8 cellular contexts compared by ENCODE assay signal in the genomic region with DNA sequence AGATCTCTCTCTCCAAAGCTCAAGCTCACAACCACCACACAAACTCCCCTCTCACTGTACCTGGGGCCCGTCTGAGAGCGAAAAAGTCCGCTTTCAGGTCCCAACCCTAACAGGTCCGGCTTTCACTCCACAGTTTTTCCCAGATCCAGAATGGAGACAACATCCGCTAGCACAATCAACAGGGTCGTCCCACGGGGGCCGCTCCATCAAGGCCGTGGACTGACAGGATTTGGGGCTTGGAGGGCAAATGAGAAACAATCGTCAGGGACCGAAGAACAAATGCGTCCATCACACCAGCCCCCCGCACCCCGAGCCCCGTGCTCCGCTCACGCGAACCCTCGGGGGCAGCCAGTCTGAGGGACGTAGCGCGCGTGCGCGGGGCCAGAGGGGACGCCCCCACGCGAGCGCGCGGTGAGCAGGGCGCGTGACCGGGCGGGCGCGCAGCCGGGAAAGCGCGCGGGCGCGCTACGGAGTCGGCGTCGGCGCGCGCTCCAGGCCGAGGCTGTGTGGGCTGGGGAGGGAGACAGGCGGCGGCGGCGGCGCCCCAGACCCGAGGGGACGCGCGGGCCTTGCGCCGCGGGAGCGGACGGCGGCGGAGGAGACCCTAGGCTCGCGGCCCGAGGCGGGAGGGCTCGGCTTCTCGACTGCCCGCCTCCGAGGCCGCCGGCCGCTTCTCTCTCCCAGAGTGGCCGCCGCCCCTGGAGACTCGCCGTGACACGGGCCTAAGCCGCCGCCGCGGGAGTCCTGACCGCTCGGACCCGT. TPM values are rescaled to one million over a fixed set of nuclear protein-coding genes. Genes with fewer than 3 reads are reported as not detected.
A peak's percentile ranks its signal among the peaks of the same experiment; 100 is the strongest.
DNase-seq lines count a peak whose midpoint lies in the region; ATAC-seq and TF ChIP-seq lines count a peak whose summit lies in the region.

Gene SLK, plus strand, starts transcription at position 470 of the 762 bp plus-strand sequence. CDS start 606 bp downstream, outside the sequence.

- peak within 1 kb of the TSS; percentile 97 for H3K27ac Mint-ChIP-seq in T-helper 17 cell

- H3K27ac ChIP-seq in left ventricle myocardium inferior (replicated peaks) (peak within 1 kb of the TSS; percentile 98), psoas muscle (peak within 1 kb of the TSS; percentile 95)

- H3K4me1 ChIP-seq in left ventricle myocardium inferior (peaks cover 56% of the 10 kb centered on the region), psoas muscle (peaks cover 26% of the 10 kb centered on the region)

- intact Hi-C loops in left ventricle myocardium inferior (cut with micrococcal nuclease) = loop anchor here (10.0 kb wide), 1 partner anchor 82 kb away; no protein-coding TSS in a partner anchor
- intact Hi-C loops in psoas muscle (cut with DNase I) = loop anchor here (5.0 kb wide), 2 partner anchors 75 to 155 kb away; partner anchors contain the start of gene SFR1 (in 1 of the 2)

- WGBS in psoas muscle, 3 donors = 0 to 1% (median 1%) methylated on average over 43 to 90 of the region's 90 CpGs

- ATAC-seq in HG02571 (IDR thresholded peaks at IDR 0.05; ENCODE audit: unreplicated experiment) (peak; percentile 67), T-helper 17 cell (peak; percentile 88), psoas muscle (peak; percentile 96 to 98 (median 98))

- H3K9me3 ChIP-seq in T-helper 17 cell (ENCODE audit: control insufficient read depth, low read length, poor library complexity, severe bottlenecking) (no peaks in the 10 kb centered on the region), left ventricle myocardium inferior (replicated peaks) (no peaks in the 10 kb centered on the region), psoas muscle (no peaks in the 10 kb centered on the region)

- H3K27me3 Mint-ChIP-seq in T-helper 17 cell = no peaks in the 10 kb centered on the region

- TF ChIP-seq CTCF in GM12865 (IDR thresholded peaks at IDR 0.05; ENCODE audit: insufficient read depth, low read depth, low read length, missing control alignments) (no peak), left ventricle myocardium inferior (IDR thresholded peaks at IDR 0.05; ENCODE audit: borderline replicate concordance) (no peak), psoas muscle (IDR thresholded peaks at IDR 0.05) (no peak)

- peak within 1 kb of the TSS; percentile 99 for H3K4me3 Mint-ChIP-seq in T-helper 17 cell

- H3K27me3 ChIP-seq in left ventricle myocardium inferior (ENCODE audit: low read depth) (no peaks in the 10 kb centered on the region), psoas muscle (ENCODE audit: insufficient read depth in 3 of 3, low read length in 2 of 3) (no peaks in the 10 kb centered on the region)

- peaks cover 30% of the 10 kb centered on the region for H3K4me1 Mint-ChIP-seq in T-helper 17 cell

- H3K36me3 Mint-ChIP-seq in T-helper 17 cell (ENCODE audit: low read depth) = peaks cover 3% of the 10 kb centered on the region

- H3K36me3 ChIP-seq in left ventricle myocardium inferior (no peaks in the 10 kb centered on the region), psoas muscle (ENCODE audit: insufficient read depth in 1 of 2, low read depth in 1 of 2) (no peaks in the 10 kb centered on the region)

- peak within 1 kb of the TSS; percentile 96 for H3K4me3 ChIP-seq in GM12865 (ENCODE audit: low read depth, low read length)
- H3K4me3 ChIP-seq in left ventricle myocardium inferior = peak within 1 kb of the TSS; percentile 88
- H3K4me3 ChIP-seq in psoas muscle = peak within 1 kb of the TSS; percentile 97

- DNase-seq in GM12865 (ENCODE audit: low read depth) (peak; percentile 93), NCI-H1048 (lab: John Stamatoyannopoulos, UW) (peak; percentile 25), T-helper 17 cell (peak; percentile 79 to 86 (median 83)), amniotic stem cell (lab: John Stamatoyannopoulos, UW) (peak; percentile 73), left ventricle myocardium inferior (peak; percentile 85), psoas muscle (peak; percentile 89 to 93), ureter (ENCODE audit: low spot score) (peak; percentile 82)

RNA-seq across cellular contexts. Expression of gene SLK, which starts in this region (rescaled TPM):
- total RNA-seq in T-helper 17 cell = 10 to 100 TPM; 24.1 to 25.4 TPM
- 36.1 TPM for total RNA-seq in left ventricle myocardium inferior
- 10 to 100 TPM; 36.6 to 48.6 (median 41.0) TPM for total RNA-seq in psoas muscle
- 10 to 100 TPM; 15.5 to 35.7 (median 22.6) TPM for polyA plus RNA-seq in psoas muscle
- 66.4 TPM for total RNA-seq in ureter

Comparison
In these comparisons a context has a peak if more than half of its experiments do, and no peak if none do; other contexts are left out.
1. Peak in every context shown above with its lines: DNase-seq, ATAC-seq, H3K4me3 ChIP-seq and H3K27ac ChIP-seq.
2. DNase-seq: peak in every context shown above with its lines; median percentile 93 in GM12865; 91 in psoas muscle; 85 in left ventricle myocardium inferior; 83 in T-helper 17 cell; 82 in ureter; 73 in amniotic stem cell; 25 in NCI-H1048.